Comparison of ENCODE assay signal across 21 cellular contexts in genomic region chr15:66611257-66612053, GRCh38. TPM values are rescaled to one million over a fixed set of nuclear protein-coding genes. Genes with fewer than 3 reads are reported as not detected.
A peak's percentile ranks its signal among the peaks of the same experiment; 100 is the strongest.
DNase-seq lines count a peak whose midpoint lies in the region; ATAC-seq, FAIRE-seq and TF ChIP-seq lines count a peak whose summit lies in the region.
"Had no signal": no experiment of that assay in that cellular context is flagged by ENCODE, and none has a peak within 500 bp of the region (broad histone marks: within the 10 kb centered on the region; RNA-seq: fewer than 3 reads in every experiment).

No MANE protein-coding gene starts in this region.

- no peak overlapping the region for H3K4me3 Mint-ChIP-seq in Calu3 (ENCODE audit: low read depth, unreplicated experiment)
- H3K4me3 Mint-ChIP-seq: activated CD8-positive, alpha-beta memory T cell treated with anti-CD3 and anti-CD28 coated beads, Interleukin-2, amount 10 ng/mL, durations not matched to agents 7 days and 5 days; CD8-positive, alpha-beta memory T cell; naive thymus-derived CD4-positive, alpha-beta T cell had no signal

- in situ Hi-C loops in Panc1 (cut with HindIII; ENCODE audit: low pct_unique_long_range_greater_than_20kb, low sequenced_read_pairs): no loop called here

- H3K9ac ChIP-seq in neuronal stem cell (ENCODE audit: low read depth, low read length, poor library complexity): no peak overlapping the region

- H3K4me1 Mint-ChIP-seq in Calu3 (ENCODE audit: low read depth, unreplicated experiment): no peaks in the 10 kb centered on the region
- H3K4me1 Mint-ChIP-seq: activated CD8-positive, alpha-beta memory T cell treated with anti-CD3 and anti-CD28 coated beads, Interleukin-2, amount 10 ng/mL, durations not matched to agents 7 days and 5 days had no signal

- intact Hi-C loops in Panc1 (cut with micrococcal nuclease; ENCODE audit: unreplicated experiment) (no loop called here), Calu3 (cut with micrococcal nuclease; ENCODE audit: unreplicated experiment) (no loop called here)

- H3K27ac Mint-ChIP-seq in Calu3 (ENCODE audit: unreplicated experiment): no peak overlapping the region
- H3K27ac Mint-ChIP-seq: activated CD8-positive, alpha-beta memory T cell treated with anti-CD3 and anti-CD28 coated beads, Interleukin-2, amount 10 ng/mL, durations not matched to agents 7 days and 5 days; CD8-positive, alpha-beta memory T cell; naive thymus-derived CD4-positive, alpha-beta T cell had no signal

- no peaks in the 10 kb centered on the region for H3K27me3 ChIP-seq in Panc1 (ENCODE audit: control insufficient read depth, insufficient read depth, low read length)
- peaks cover 0 to 37% (median 0%) of the 10 kb centered on the region in 3 experiments for H3K27me3 ChIP-seq in neuronal stem cell (ENCODE audit: control insufficient read depth in 3 of 3, insufficient read depth in 3 of 3, low read depth in 1 of 3, low read length in 3 of 3)

- BruUV-seq in Panc1 (replicated peaks; lab: Mats Ljungman, UMichigan) (no TSS peak), Calu3 (replicated peaks; lab: Mats Ljungman, UMichigan) (no TSS peak)

- TF ChIP-seq EP300 in A549 (IDR thresholded peaks at IDR 0.05): no peak

- CTCF ChIA-PET in A549 (lab: Yijun Ruan, JAX): interaction anchor here (0.7 to 9.2 kb wide), 9 partner anchors 8 to 252 kb away, joined by 3 to 119 read pairs (median 4); no protein-coding TSS in a partner anchor
- CTCF ChIA-PET in Panc1 (lab: Charles Lee): no interaction called here
- CTCF ChIA-PET in Calu3 (lab: Charles Lee): interaction anchor here (0.5 to 1.1 kb wide), 2 partner anchors 46 to 240 kb away, joined by 3 to 5 read pairs; partner anchors contain the start of gene LCTL

- POLR2A ChIA-PET in A549 (lab: Yijun Ruan, JAX): no interaction called here
- POLR2A ChIA-PET in Panc1 (lab: Charles Lee): no interaction called here

- no peak overlapping the region for H3K4me2 ChIP-seq in A549
- no peak overlapping the region for H3K4me2 ChIP-seq in neuronal stem cell (ENCODE audit: insufficient read depth, low read length, poor library complexity, severe bottlenecking)

- TF ChIP-seq CTCF in A549 (IDR thresholded peaks at IDR 0.05): no peak
- no peak for TF ChIP-seq CTCF in Panc1 (IDR thresholded peaks at IDR 0.05)
- TF ChIP-seq CTCF in Calu3 (IDR thresholded peaks at IDR 0.05; ENCODE audit: unreplicated experiment): no peak

- H3K18ac ChIP-seq in neuronal stem cell (ENCODE audit: low read length): peak overlapping the region; percentile 86

- peak overlapping the region; percentile 70 for H2BK15ac ChIP-seq in neuronal stem cell (ENCODE audit: low read length)

- H3K4me3 ChIP-seq in A549 (no peak overlapping the region), Panc1 (ENCODE audit: low read depth in 2 of 2, low read length in 2 of 2) (no peak overlapping the region), neuronal stem cell (ENCODE audit: low read length in 2 of 2) (no peak overlapping the region)

- DNase-seq in A549 (ENCODE audit: low read depth in 1 of 2, low spot score in 1 of 2) (no peak), Panc1 (ENCODE audit: low read depth, low spot score) (no peak), hypothalamus (lab: John Stamatoyannopoulos, UW) (peak in 26 of 51 donors; percentile 1 to 59 (median 21)), neuronal stem cell (ENCODE audit: low spot score) (no peak), 8988T (no peak), Calu3 (no peak), CD1c-positive myeloid dendritic cell (ENCODE audit: extremely low spot score) (no peak)
- DNase-seq: activated CD4-positive, CD25-positive, alpha-beta regulatory T cell treated with anti-CD3 and anti-CD28 coated beads, Interleukin-2, amount 50 U/mL, for 72 hours; activated CD8-positive, alpha-beta memory T cell treated with anti-CD3 and anti-CD28 coated beads, Interleukin-2, amount 10 ng/mL, durations not matched to agents 7 days and 5 days; activated effector memory CD4-positive, alpha-beta T cell treated with anti-CD3 and anti-CD28 coated beads, Interleukin-2, amount 50 U/mL, for 16 hours; amniotic stem cell; CD8-positive, alpha-beta memory T cell; EL; left colon; naive thymus-derived CD4-positive, alpha-beta T cell; NCI-H1436; stimulated activated naive CD4-positive, alpha-beta T cell; T1000 had no signal

- H3K4me1 ChIP-seq in A549 (no peaks in the 10 kb centered on the region), Panc1 (ENCODE audit: control insufficient read depth, insufficient read depth, low read length) (no peaks in the 10 kb centered on the region), neuronal stem cell (ENCODE audit: control insufficient read depth in 2 of 2, insufficient read depth in 1 of 2, low read depth in 1 of 2, low read length in 2 of 2) (no peaks in the 10 kb centered on the region)

- TF ChIP-seq RAD21 in A549 (conservative IDR thresholded peaks at IDR 0.05 in 1 of 2, IDR thresholded peaks at IDR 0.05 in 1 of 2): no peak

- no peaks in the 10 kb centered on the region for H3K9me3 ChIP-seq in A549
- no peaks in the 10 kb centered on the region for H3K9me3 ChIP-seq in Panc1 (ENCODE audit: control insufficient read depth, insufficient read depth, low read depth, low read length)
- H3K9me3 ChIP-seq in neuronal stem cell (replicated peaks in 1 of 2; ENCODE audit: control insufficient read depth in 2 of 2, insufficient read depth in 1 of 2, low read depth in 1 of 2, low read length in 2 of 2): no peaks in the 10 kb centered on the region

- ATAC-seq in A549: peak; percentile 26 to 50; a peak in 2 of 6 replicates
- ATAC-seq in Panc1: peak; percentile 85
- no peak for ATAC-seq in HG03378 (IDR thresholded peaks at IDR 0.05; ENCODE audit: unreplicated experiment)
- ATAC-seq: activated CD8-positive, alpha-beta memory T cell treated with anti-CD3 and anti-CD28 coated beads, Interleukin-2, amount 10 ng/mL, durations not matched to agents 7 days and 5 days; left colon; naive thymus-derived CD4-positive, alpha-beta T cell had no signal

- no peaks in the 10 kb centered on the region for H3K27me3 Mint-ChIP-seq in Calu3 (ENCODE audit: unreplicated experiment)
- H3K27me3 Mint-ChIP-seq: CD8-positive, alpha-beta memory T cell had no signal

- H3K36me3 Mint-ChIP-seq in Calu3 (ENCODE audit: insufficient read depth, unreplicated experiment): no peaks in the 10 kb centered on the region
- H3K36me3 Mint-ChIP-seq: activated CD8-positive, alpha-beta memory T cell treated with anti-CD3 and anti-CD28 coated beads, Interleukin-2, amount 10 ng/mL, durations not matched to agents 7 days and 5 days; CD8-positive, alpha-beta memory T cell had no signal

- H3K23ac ChIP-seq in neuronal stem cell (ENCODE audit: low read depth, low read length, poor library complexity): peak overlapping the region; percentile 67

- no peaks in the 10 kb centered on the region for H3K36me3 ChIP-seq in Panc1 (ENCODE audit: control insufficient read depth, insufficient read depth, low read length)
- no peaks in the 10 kb centered on the region for H3K36me3 ChIP-seq in neuronal stem cell (replicated peaks in 1 of 2; ENCODE audit: control insufficient read depth in 2 of 2, insufficient read depth in 2 of 2, low read length in 2 of 2)

- H3K4ac ChIP-seq in neuronal stem cell (ENCODE audit: low read length): no peak overlapping the region

- H3K14ac ChIP-seq in neuronal stem cell (ENCODE audit: low read length): no peak overlapping the region

- peak overlapping the region; percentile 82 for H2BK120ac ChIP-seq in neuronal stem cell (ENCODE audit: low read depth, low read length)

- no peaks in the 10 kb centered on the region for H3K79me1 ChIP-seq in neuronal stem cell (ENCODE audit: low read depth, low read length)

- no peak for FAIRE-seq in A549 (lab: Jason Lieb, UNC)

- WGBS in A549 (ENCODE audit: missing lambda C conversion rate): 55% methylated on average over 12 of the region's 13 CpGs
- no CpG with 5 or more reads among the region's 13 CpGs for WGBS in neuronal stem cell (ENCODE audit: extremely low coverage in 2 of 2, insufficient read length in 2 of 2, insufficient replicate concordance in 1 of 2), 2 donors

- H3K9me3 Mint-ChIP-seq in Calu3 (ENCODE audit: low read depth, unreplicated experiment): no peaks in the 10 kb centered on the region
- H3K9me3 Mint-ChIP-seq: CD8-positive, alpha-beta memory T cell had no signal

- no peak overlapping the region for H2BK12ac ChIP-seq in neuronal stem cell (ENCODE audit: low read length)

- no peak overlapping the region for H2BK5ac ChIP-seq in neuronal stem cell (ENCODE audit: low read length)

- TF ChIP-seq POLR2A in A549 (IDR thresholded peaks at IDR 0.05; ENCODE audit: low read length): no peak

- H4K91ac ChIP-seq in neuronal stem cell (ENCODE audit: low read depth, low read length, poor library complexity): no peak overlapping the region

- H2AK5ac ChIP-seq in neuronal stem cell (ENCODE audit: low read depth, low read length): no peak overlapping the region

- H3K27ac ChIP-seq in A549: no peak overlapping the region
- H3K27ac ChIP-seq in Panc1 (ENCODE audit: low read length): peak overlapping the region; percentile 8; the same call in 1 of the 2 replicates
- H3K27ac ChIP-seq in neuronal stem cell (replicated peaks; ENCODE audit: low read length): no peak overlapping the region

- no peak overlapping the region for H4K8ac ChIP-seq in neuronal stem cell (ENCODE audit: low read depth, low read length)

- no peak overlapping the region for H2AFZ ChIP-seq in neuronal stem cell (ENCODE audit: low read length)

TF ChIP-seq in A549, 52 proteins besides CTCF, POLR2A, EP300 and RAD21 (continues in another document):
- no peak for TF ChIP-seq HOXB5 (CRISPR knock-in tag; IDR thresholded peaks at IDR 0.05)
- TF ChIP-seq HOXA7 (CRISPR knock-in tag; IDR thresholded peaks at IDR 0.05): no peak
- no peak for TF ChIP-seq KDM1A (IDR thresholded peaks at IDR 0.05; ENCODE audit: low read depth)
- no peak for TF ChIP-seq NPAS2 (CRISPR knock-in tag; IDR thresholded peaks at IDR 0.05; ENCODE audit: borderline replicate concordance)
- no peak for TF ChIP-seq RFX5 (IDR thresholded peaks at IDR 0.05)
- no peak for TF ChIP-seq FOXS1 (CRISPR knock-in tag; IDR thresholded peaks at IDR 0.05)
- no peak for TF ChIP-seq SMC3 (IDR thresholded peaks at IDR 0.05)
- no peak for TF ChIP-seq FOSL2 (IDR thresholded peaks at IDR 0.05)
- no peak for TF ChIP-seq FOSL2 (CRISPR knock-in tag; IDR thresholded peaks at IDR 0.05)

RNA-seq across cellular contexts. Expression of gene LCTL, which starts 45.7 kb away (rescaled TPM):
- not detected in 2 replicates for polyA plus RNA-seq in A549 (2011; rRNA removed)
- polyA plus RNA-seq in A549 (2012; cell fraction: cytosol; rRNA removed): not detected in 2 replicates
- polyA plus RNA-seq in A549 (2012; cell fraction: nucleus; rRNA removed): not detected in 2 replicates
- 0.05 TPM in 1 of 3 replicates, not detected in the others for polyA plus RNA-seq in A549 (2017; fragmentation: RNase III; extraction: RNeasy Plus Mini Kit Qiagen cat#74134 plus additional on column Dnase treatment)
- polyA minus RNA-seq in A549 (2011; rRNA and poly(A)+ RNA removed): not detected in 2 replicates
- total RNA-seq in Panc1 (2021; ENCODE audit: unreplicated experiment): not detected
- polyA plus RNA-seq in Panc1 (2012; ENCODE audit: insufficient read length): 0.21 TPM
- polyA plus RNA-seq in neuronal stem cell (2013, experiment 1 of 2): 10.9 TPM
- polyA plus RNA-seq in neuronal stem cell (2013, experiment 2 of 2): 10.4 TPM
- 0.35 TPM in 1 of 2 replicates, not detected in the other for total RNA-seq in Calu3 (2022)
- total RNA-seq: activated CD8-positive, alpha-beta memory T cell treated with anti-CD3 and anti-CD28 coated beads, Interleukin-2, amount 10 ng/mL, durations not matched to agents 7 days and 5 days; CD8-positive, alpha-beta memory T cell; cerebellum; left colon; naive thymus-derived CD4-positive, alpha-beta T cell; urinary bladder had no signal
- polyA plus RNA-seq: CD8-positive, alpha-beta memory T cell; naive thymus-derived CD4-positive, alpha-beta T cell; urinary bladder had no signal

Comparison
In these comparisons a context has a peak if more than half of its experiments do, and no peak if none do; other contexts are left out.
1. DNase-seq: peak in hypothalamus (26 of 51); none in A549 (0 of 2), Panc1 (single experiment), neuronal stem cell (single experiment), 8988T (single experiment), Calu3 (single experiment) and CD1c-positive myeloid dendritic cell (single experiment).